Comparison of ENCODE assay signal across 13 cellular contexts in genomic region chr4:1217366-1217765, GRCh38. TPM values are rescaled to one million over a fixed set of nuclear protein-coding genes. Genes with fewer than 3 reads are reported as not detected.
A peak's percentile ranks its signal among the peaks of the same experiment; 100 is the strongest.
DNase-seq lines count a peak whose midpoint lies in the region; ATAC-seq, FAIRE-seq and TF ChIP-seq lines count a peak whose summit lies in the region.
"Had no signal": no experiment of that assay in that cellular context is flagged by ENCODE, and none has a peak within 500 bp of the region (broad histone marks: within the 10 kb centered on the region; RNA-seq: fewer than 3 reads in every experiment).

No MANE protein-coding gene starts in this region.

- no TSS peak for BruUV-seq in GM12878 (replicated peaks; lab: Mats Ljungman, UMichigan)

- peaks cover 51% of the 10 kb centered on the region for H3K36me3 Mint-ChIP-seq in activated CD4-positive, alpha-beta T cell treated with anti-CD3 and anti-CD28 coated beads, Interleukin-2, amount 10 ng/mL, durations not matched to agents 7 days and 5 days (ENCODE audit: low read depth)

- peaks cover 24% of the 10 kb centered on the region for H3K36me3 ChIP-seq in MM.1S (replicated peaks; ENCODE audit: insufficient read depth, low read length)
- H3K36me3 ChIP-seq in GM12878 (ENCODE audit: control insufficient read depth in 2 of 2, insufficient read depth in 2 of 2, low read length in 1 of 2), result peaks cover 17 to 35% of the 10 kb centered on the region in 2 experiments
- peaks cover 0 to 90% (median 54%) of the 10 kb centered on the region in 6 donors for H3K36me3 ChIP-seq in spleen
- H3K36me3 ChIP-seq in gastroesophageal sphincter, result peaks cover 0 to 74% of the 10 kb centered on the region in 2 donors

- peaks cover 35% of the 10 kb centered on the region for H3K4me1 Mint-ChIP-seq in activated CD4-positive, alpha-beta T cell treated with anti-CD3 and anti-CD28 coated beads, Interleukin-2, amount 10 ng/mL, durations not matched to agents 7 days and 5 days

- no peaks in the 10 kb centered on the region for H3K9me2 ChIP-seq in MM.1S (replicated peaks; ENCODE audit: insufficient read depth, low read length)

- H3K4me1 ChIP-seq in MM.1S (ENCODE audit: low read length), result peaks cover 61% of the 10 kb centered on the region
- peaks cover 51% of the 10 kb centered on the region for H3K4me1 ChIP-seq in GM12878 (ENCODE audit: control insufficient read depth, insufficient read depth, low read length)
- peaks cover 40 to 95% (median 67%) of the 10 kb centered on the region in 6 donors for H3K4me1 ChIP-seq in spleen
- H3K4me1 ChIP-seq in gastroesophageal sphincter, result peaks cover 0 to 53% (median 10%) of the 10 kb centered on the region in 3 donors

- H3K9me3 ChIP-seq in MM.1S (replicated peaks; ENCODE audit: insufficient read depth, low read length) (no peaks in the 10 kb centered on the region), GM12878 (replicated peaks; ENCODE audit: control insufficient read depth, insufficient read depth, low read length) (no peaks in the 10 kb centered on the region; the same call in 2 of the 3 replicates), spleen (no peaks in the 10 kb centered on the region), gastroesophageal sphincter (no peaks in the 10 kb centered on the region)
- H3K9me3 ChIP-seq: esophagus muscularis mucosa had no signal

- no peak for ATAC-seq in GM12878
- no peak for ATAC-seq in gastroesophageal sphincter
- no peak for ATAC-seq in GM19023 (IDR thresholded peaks at IDR 0.05; ENCODE audit: unreplicated experiment)

- no peaks in the 10 kb centered on the region for H3K27me3 Mint-ChIP-seq in activated CD4-positive, alpha-beta T cell treated with anti-CD3 and anti-CD28 coated beads, Interleukin-2, amount 10 ng/mL, durations not matched to agents 7 days and 5 days

- H3K9me3 Mint-ChIP-seq in activated CD4-positive, alpha-beta T cell treated with anti-CD3 and anti-CD28 coated beads, Interleukin-2, amount 10 ng/mL, durations not matched to agents 7 days and 5 days, result no peaks in the 10 kb centered on the region

- peak overlapping the region; percentile 87 for H3K27ac Mint-ChIP-seq in activated CD4-positive, alpha-beta T cell treated with anti-CD3 and anti-CD28 coated beads, Interleukin-2, amount 10 ng/mL, durations not matched to agents 7 days and 5 days

- peak overlapping the region; percentile 78; the same call in 1 of the 2 replicates for H3K4me2 ChIP-seq in MM.1S (ENCODE audit: low read depth, low read length)
- H3K4me2 ChIP-seq in GM12878 (ENCODE audit: control insufficient read depth, insufficient read depth), result peak overlapping the region; percentile 88

- H4K20me1 ChIP-seq in MM.1S (ENCODE audit: insufficient read depth, low read length) (no peaks in the 10 kb centered on the region), GM12878 (ENCODE audit: control insufficient read depth, insufficient read depth) (no peaks in the 10 kb centered on the region)

- TF ChIP-seq POLR2A in GM12878 (IDR thresholded peaks at IDR 0.05; ENCODE audit: low read depth, low read length) (no peak), spleen (IDR thresholded peaks at IDR 0.05) (no peak), gastroesophageal sphincter (IDR thresholded peaks at IDR 0.05) (no peak)

- peaks cover 66% of the 10 kb centered on the region for H3F3A ChIP-seq in MM.1S (ENCODE audit: insufficient read depth, low read length)

- no peak overlapping the region for H2AFZ ChIP-seq in MM.1S (ENCODE audit: low read length)
- no peak overlapping the region for H2AFZ ChIP-seq in GM12878 (ENCODE audit: control insufficient read depth, low read depth, low read length)

- no peak for FAIRE-seq in GM12878 (lab: Jason Lieb, UNC)

- peak overlapping the region; percentile 47 for H3K4me3 Mint-ChIP-seq in activated CD4-positive, alpha-beta T cell treated with anti-CD3 and anti-CD28 coated beads, Interleukin-2, amount 10 ng/mL, durations not matched to agents 7 days and 5 days

- no peak overlapping the region for H3K4me3 ChIP-seq in MM.1S (ENCODE audit: low read length)
- H3K4me3 ChIP-seq in GM12878, result no peak overlapping the region; the same call in 1 of the 2 replicates
- H3K4me3 ChIP-seq in spleen, result peak overlapping the region in 3 of 8 donors; percentile 4 to 53 (median 10)
- H3K4me3 ChIP-seq in gastroesophageal sphincter, result no peak overlapping the region
- H3K4me3 ChIP-seq: esophagus muscularis mucosa had no signal

- in situ Hi-C loops in GM12878 (cut with MboI), result no loop called here

- H3K9ac ChIP-seq in MM.1S (ENCODE audit: low read length) (no peak overlapping the region), GM12878 (ENCODE audit: control insufficient read depth, insufficient read depth, low read length) (peak overlapping the region; percentile 49; the same call in 1 of the 2 replicates)

- SMC1A ChIA-PET in GM12878 (lab: Charles Lee; ENCODE audit: uncharacterized antibody, unreplicated experiment), result interaction anchor here (0.9 to 3.2 kb wide), 3 partner anchors 34 to 80 kb away, joined by 3 to 11 read pairs (median 4); no protein-coding TSS in a partner anchor

- H3K27me3 ChIP-seq in MM.1S (replicated peaks; ENCODE audit: insufficient read depth, low read length) (no peaks in the 10 kb centered on the region), GM12878 (replicated peaks in 1 of 2; ENCODE audit: control insufficient read depth in 2 of 2, insufficient read depth in 2 of 2, low read length in 1 of 2) (no peaks in the 10 kb centered on the region), spleen (replicated peaks in 1 of 7) (no peaks in the 10 kb centered on the region), gastroesophageal sphincter (no peaks in the 10 kb centered on the region)
- H3K27me3 ChIP-seq: esophagus muscularis mucosa had no signal

- RAD21 ChIA-PET in GM12878 (lab: Charles Lee; ENCODE audit: unreplicated experiment), result interaction anchor here (0.8 to 2.9 kb wide), 2 partner anchors 14 to 50 kb away, joined by 3 to 20 read pairs; no protein-coding TSS in a partner anchor

- CTCF ChIA-PET in activated CD4-positive, alpha-beta T cell treated with anti-CD3 and anti-CD28 coated beads, Interleukin-2, amount 10 ng/mL, durations not matched to agents 7 days and 5 days (lab: Charles Lee), result interaction anchor here (0.5 to 1.6 kb wide), 6 partner anchors 12 to 121 kb away, joined by 3 to 5 read pairs (median 4); no protein-coding TSS in a partner anchor
- CTCF ChIA-PET in GM12878 (lab: Yijun Ruan, JAX), result interaction anchor here (1.1 to 1.3 kb wide), 2 partner anchors 14 to 87 kb away, joined by 4 read pairs; no protein-coding TSS in a partner anchor

- intact Hi-C loops in GM12878 (cut with micrococcal nuclease; ENCODE audit: unreplicated experiment) (loop anchor here (5.0 kb wide), 1 partner anchor 35 kb away; no protein-coding TSS in a partner anchor), spleen (cut with DNase I; ENCODE audit: low total_unique reads) (no loop called here)

- no peak for DNase-seq in activated CD4-positive, alpha-beta T cell treated with anti-CD3 and anti-CD28 coated beads, Interleukin-2, amount 10 ng/mL, durations not matched to agents 7 days and 5 days
- no peak for DNase-seq in activated CD4-positive, alpha-beta T cell treated with anti-CD3 and anti-CD28 coated beads, Interleukin-2, amount 50 U/mL, for 4 hours
- DNase-seq in MM.1S (no peak), GM12878 (ENCODE audit: low read depth, low spot score) (no peak), spleen (no peak), Ammon's horn (ENCODE audit: low spot score) (no peak)
- DNase-seq: cerebellar nuclear complex, NCI-H2029 treated with DMSO at 0.1 percent for 48 hours, SHP77, trophoblast cell had no signal

- peak overlapping the region; percentile 96 for H3K27ac ChIP-seq in MM.1S (ENCODE audit: low read length)
- H3K27ac ChIP-seq in GM12878 (ENCODE audit: control insufficient read depth, insufficient read depth), result peak overlapping the region; percentile 88
- H3K27ac ChIP-seq in spleen, result peak overlapping the region; percentile 10 to 85 (median 70)
- H3K27ac ChIP-seq in gastroesophageal sphincter, result no peak overlapping the region

- TF ChIP-seq EP300 in GM12878 (IDR thresholded peaks at IDR 0.05; ENCODE audit: borderline replicate concordance in 1 of 2, control insufficient read depth in 1 of 2, low read depth in 2 of 2, low read length in 2 of 2), result no peak
- no peak for TF ChIP-seq EP300 in gastroesophageal sphincter (IDR thresholded peaks at IDR 0.05)

- 92% methylated on average over 24 of the region's 27 CpGs for WGBS in GM12878 (ENCODE audit: insufficient coverage, insufficient replicate concordance, low lambda C conversion rate, missing lambda C conversion rate)
- WGBS in spleen, 5 donors, result 89 to 94% (median 92%) methylated on average over 27 of the region's 27 CpGs
- 92% methylated on average over 6 of the region's 27 CpGs; no CpG with 5 or more reads in 1 of the 2 donors for WGBS in gastroesophageal sphincter (ENCODE audit: low coverage in 1 of 2), 2 donors

- TF ChIP-seq CTCF in MM.1S (IDR thresholded peaks at IDR 0.05; ENCODE audit: low read length), result no peak
- TF ChIP-seq CTCF in GM12878 (IDR thresholded peaks at IDR 0.05 in 2 of 3, conservative IDR thresholded peaks at IDR 0.05 in 1 of 3; ENCODE audit: control insufficient read depth in 2 of 3, extremely low read depth in 1 of 3, insufficient read depth in 1 of 3, low read depth in 3 of 3, low read length in 3 of 3), result no peak
- TF ChIP-seq CTCF in spleen (IDR thresholded peaks at IDR 0.05 in 8 of 11, conservative IDR thresholded peaks at IDR 0.05 in 3 of 11), result no peak
- no peak for TF ChIP-seq CTCF in gastroesophageal sphincter (IDR thresholded peaks at IDR 0.05)

- H3K79me2 ChIP-seq in MM.1S (ENCODE audit: low read length) (peaks cover 50% of the 10 kb centered on the region), GM12878 (ENCODE audit: control insufficient read depth, insufficient read depth, low read length) (peaks cover 11% of the 10 kb centered on the region)

- POLR2A ChIA-PET in activated CD4-positive, alpha-beta T cell treated with anti-CD3 and anti-CD28 coated beads, Interleukin-2, amount 10 ng/mL, durations not matched to agents 7 days and 5 days (lab: Charles Lee), result interaction anchor here (1.5 kb wide), 1 partner anchor 16 kb away, joined by 4 read pairs; no protein-coding TSS in a partner anchor
- POLR2A ChIA-PET in GM12878 (lab: Charles Lee), result interaction anchor here (0.6 to 3.7 kb wide), 2 partner anchors 15 to 129 kb away, joined by 3 to 26 read pairs; partner anchors contain the start of gene UVSSA

- no peak for TF ChIP-seq RAD21 in GM12878 (IDR thresholded peaks at IDR 0.05; ENCODE audit: insufficient read depth, low read depth, low read length)

RNA-seq across cellular contexts. Expression of gene CTBP1, which starts 31.6 kb away (rescaled TPM):
- 100 to 1,000 TPM; 223 to 242 TPM for total RNA-seq in activated CD4-positive, alpha-beta T cell treated with anti-CD3 and anti-CD28 coated beads, Interleukin-2, amount 10 ng/mL, durations not matched to agents 7 days and 5 days
- 114 and 143 TPM in 2 replicates for total RNA-seq in GM12878 (2013; cell fraction: nucleolus; rRNA removed)
- total RNA-seq in GM12878 (2014; rRNA removed), result 143 and 160 TPM in 2 replicates
- total RNA-seq in GM12878 (2014; rRNA removed; fragmentation: Illumina TruSeq; extraction: Trizol), result 53.9 and 62.2 TPM in 2 replicates
- total RNA-seq in GM12878 (2021), result 182 TPM in 2 replicates
- 42.6 TPM for polyA plus RNA-seq in GM12878 (2011; ENCODE audit: low read depth)
- 59.1 and 78.2 TPM in 2 replicates for polyA plus RNA-seq in GM12878 (2011; rRNA removed)
- 120 and 316 TPM in 2 replicates for polyA plus RNA-seq in GM12878 (2011; cell fraction: cytosol; rRNA removed)
- polyA plus RNA-seq in GM12878 (2011; cell fraction: nucleus; rRNA removed), result 515 and 586 TPM in 2 replicates
- 132 and 134 TPM in 2 replicates for polyA plus RNA-seq in GM12878 (2012)
- polyA plus RNA-seq in GM12878 (2014; fragmentation: Illumina TruSeq; extraction: Trizol), result 45.1 and 63.9 TPM in 2 replicates
- 10 to 100 TPM in 1 of 2 experiments, 1 to 10 TPM in 1; 7.4 to 21.2 TPM for polyA plus RNA-seq in GM12878 (2014; fragmentation: Nextera tagmentation; extraction: Ambion mirVana)
- polyA plus RNA-seq in GM12878 (2014; rRNA removed), result 164 and 182 TPM in 2 replicates
- 10 to 100 TPM; 36.8 to 43.1 TPM for polyA plus RNA-seq in GM12878 (2016; fragmentation: Nextera tagmentation; extraction: Ambion mirVana)
- polyA minus RNA-seq in GM12878 (2011; rRNA and poly(A)+ RNA removed), result 94.5 and 212 TPM in 2 replicates
- polyA minus RNA-seq in GM12878 (2011; cell fraction: cytosol; rRNA and poly(A)+ RNA removed), result 114 and 138 TPM in 2 replicates
- 50.2 and 76.5 TPM in 2 replicates for polyA minus RNA-seq in GM12878 (2011; cell fraction: nucleus; rRNA and poly(A)+ RNA removed)
- total RNA-seq in spleen, result 100 to 1,000 TPM; 162 to 226 (median 196) TPM
- 100 to 1,000 TPM; 101 to 176 (median 123) TPM for polyA plus RNA-seq in spleen
- 100 to 1,000 TPM; 126 to 271 (median 164) TPM for total RNA-seq in gastroesophageal sphincter

RNA-seq across cellular contexts. Expression of gene SPON2, which starts 45.0 kb away (rescaled TPM):
- 10 to 100 TPM; 21.5 to 28.3 TPM for total RNA-seq in activated CD4-positive, alpha-beta T cell treated with anti-CD3 and anti-CD28 coated beads, Interleukin-2, amount 10 ng/mL, durations not matched to agents 7 days and 5 days
- 71.0 and 75.2 TPM in 2 replicates for total RNA-seq in GM12878 (2013; cell fraction: nucleolus; rRNA removed)
- 8.7 and 10.4 TPM in 2 replicates for total RNA-seq in GM12878 (2014; rRNA removed)
- total RNA-seq in GM12878 (2014; rRNA removed; fragmentation: Illumina TruSeq; extraction: Trizol), result 6.9 and 9.1 TPM in 2 replicates
- total RNA-seq in GM12878 (2021), result 9.3 and 10.2 TPM in 2 replicates
- polyA plus RNA-seq in GM12878 (2011; ENCODE audit: low read depth), result 3.6 TPM
- 6.7 and 7.5 TPM in 2 replicates for polyA plus RNA-seq in GM12878 (2011; rRNA removed)
- 7.6 and 10.1 TPM in 2 replicates for polyA plus RNA-seq in GM12878 (2011; cell fraction: cytosol; rRNA removed)
- polyA plus RNA-seq in GM12878 (2011; cell fraction: nucleus; rRNA removed), result 36.0 and 37.7 TPM in 2 replicates
- 11.7 and 12.2 TPM in 2 replicates for polyA plus RNA-seq in GM12878 (2012)
- 2.6 and 5.1 TPM in 2 replicates for polyA plus RNA-seq in GM12878 (2014; fragmentation: Illumina TruSeq; extraction: Trizol)
- polyA plus RNA-seq in GM12878 (2014; fragmentation: Nextera tagmentation; extraction: Ambion mirVana), result 1 to 10 TPM; 1.1 to 1.6 TPM
- polyA plus RNA-seq in GM12878 (2014; rRNA removed), result 10.1 and 11.2 TPM in 2 replicates
- 1 to 10 TPM; 7.1 to 9.6 TPM for polyA plus RNA-seq in GM12878 (2016; fragmentation: Nextera tagmentation; extraction: Ambion mirVana)
- 2.0 and 6.5 TPM in 2 replicates for polyA minus RNA-seq in GM12878 (2011; rRNA and poly(A)+ RNA removed)
- 3.3 and 4.9 TPM in 2 replicates for polyA minus RNA-seq in GM12878 (2011; cell fraction: cytosol; rRNA and poly(A)+ RNA removed)
- polyA minus RNA-seq in GM12878 (2011; cell fraction: nucleus; rRNA and poly(A)+ RNA removed), result 13.2 and 17.9 TPM in 2 replicates
- 10 to 100 TPM; 15.5 to 51.3 (median 43.7) TPM for total RNA-seq in spleen
- polyA plus RNA-seq in spleen, result 10 to 100 TPM in 2 of 3 donors, 1 to 10 TPM in 1; 8.3 to 29.8 (median 11.7) TPM
- 10 to 100 TPM; 16.3 to 72.5 (median 55.0) TPM for total RNA-seq in gastroesophageal sphincter

Comparison
In these comparisons a context has a peak if more than half of its experiments do, and no peak if none do; other contexts are left out.
1. H3K27ac ChIP-seq: peak in MM.1S (single experiment), GM12878 (single experiment) and spleen (8 of 8); none in gastroesophageal sphincter (0 of 4).